8 cellular contexts compared by ENCODE assay signal in genomic region chr4:82905205-82905604, GRCh38. TPM values are rescaled to one million over a fixed set of nuclear protein-coding genes. Genes with fewer than 3 reads are reported as not detected.
DNase-seq lines count a peak whose midpoint lies in the region; ATAC-seq and TF ChIP-seq lines count a peak whose summit lies in the region.

No MANE protein-coding gene starts in this region.

- 81 to 89% methylated on average over 2 of the region's 2 CpGs for WGBS in GM23248 (ENCODE audit: low coverage in 1 of 2, low lambda C conversion rate in 2 of 2, missing lambda C conversion rate in 2 of 2), 2 experiments

- no peak for TF ChIP-seq CTCF in Loucy (conservative IDR thresholded peaks at IDR 0.05; ENCODE audit: low read length)
- TF ChIP-seq CTCF in brain microvascular endothelial cell (IDR thresholded peaks at IDR 0.05; ENCODE audit: low read depth, low read length, missing control alignments): no peak
- TF ChIP-seq CTCF in left ventricle myocardium inferior (IDR thresholded peaks at IDR 0.05; ENCODE audit: borderline replicate concordance): no peak

- DNase-seq in GM23248: peak; percentile 68
- DNase-seq in brain microvascular endothelial cell: peak; percentile 65
- no peak for DNase-seq in left ventricle myocardium inferior
- no peak for DNase-seq in T1000 (lab: John Stamatoyannopoulos, UW)
- DNase-seq in head of caudate nucleus: no peak
- no peak for DNase-seq in sciatic nerve (ENCODE audit: low spot score)

- H4K20me1 ChIP-seq in GM23248 (ENCODE audit: insufficient read depth): no peaks in the 10 kb centered on the region
- H4K20me1 ChIP-seq in Loucy (ENCODE audit: insufficient read depth, low read length, poor library complexity, severe bottlenecking): peaks cover under 1% of the 10 kb centered on the region

- peaks cover 13% of the 10 kb centered on the region for H3K4me1 ChIP-seq in GM23248 (ENCODE audit: insufficient read depth)
- peaks cover 38% of the 10 kb centered on the region for H3K4me1 ChIP-seq in Loucy (ENCODE audit: insufficient read depth, low read length, poor library complexity, severe bottlenecking)
- H3K4me1 ChIP-seq in left ventricle myocardium inferior: peaks cover 15% of the 10 kb centered on the region

- H2AFZ ChIP-seq in GM23248 (no peak overlapping the region), Loucy (ENCODE audit: low read length) (no peak overlapping the region)

- H3K9me2 ChIP-seq in GM23248 (ENCODE audit: insufficient read depth): no peaks in the 10 kb centered on the region
- no peaks in the 10 kb centered on the region for H3K9me2 ChIP-seq in Loucy (replicated peaks; ENCODE audit: low read depth, low read length)

- H3K4me2 ChIP-seq in GM23248 (ENCODE audit: unreplicated experiment) (peak overlapping the region; percentile 15), Loucy (ENCODE audit: low read depth, low read length, poor library complexity, severe bottlenecking) (peak overlapping the region; percentile 84)

- ATAC-seq in GM18508 (IDR thresholded peaks at IDR 0.05; ENCODE audit: insufficient read depth, unreplicated experiment) (peak; percentile 61), sciatic nerve (no peak)

- H3K27ac ChIP-seq in GM23248: no peak overlapping the region; the same call in 1 of the 2 replicates
- H3K27ac ChIP-seq in brain microvascular endothelial cell: peak overlapping the region; percentile 59
- H3K27ac ChIP-seq in left ventricle myocardium inferior (replicated peaks): no peak overlapping the region

- H3K9ac ChIP-seq in GM23248: no peak overlapping the region
- peak overlapping the region; percentile 49 for H3K9ac ChIP-seq in Loucy (ENCODE audit: low read depth, low read length, poor library complexity, severe bottlenecking)

- H3K27me3 ChIP-seq in GM23248 (replicated peaks; ENCODE audit: insufficient read depth): no peaks in the 10 kb centered on the region
- H3K27me3 ChIP-seq in Loucy (ENCODE audit: insufficient read depth, low read length, poor library complexity, severe bottlenecking): peaks cover 2% of the 10 kb centered on the region
- no peaks in the 10 kb centered on the region for H3K27me3 ChIP-seq in brain microvascular endothelial cell (replicated peaks)
- no peaks in the 10 kb centered on the region for H3K27me3 ChIP-seq in left ventricle myocardium inferior (ENCODE audit: low read depth)

- intact Hi-C loops in left ventricle myocardium inferior (cut with micrococcal nuclease): no loop called here
- intact Hi-C loops in head of caudate nucleus (cut with DNase I): loop anchor here (10.0 kb wide), 1 partner anchor 440 kb away; no protein-coding TSS in a partner anchor
- intact Hi-C loops in sciatic nerve (cut with DNase I): no loop called here

- no peak overlapping the region for H3K4me3 ChIP-seq in GM23248
- H3K4me3 ChIP-seq in Loucy (ENCODE audit: low read length, poor library complexity, severe bottlenecking): peak overlapping the region; percentile 61
- no peak overlapping the region for H3K4me3 ChIP-seq in brain microvascular endothelial cell (ENCODE audit: low read depth, low read length)
- H3K4me3 ChIP-seq in left ventricle myocardium inferior: no peak overlapping the region

- in situ Hi-C loops in GM23248 (cut with MboI): no loop called here
- in situ Hi-C loops in brain microvascular endothelial cell (cut with HindIII; ENCODE audit: low pct_ligation_motif_present, low sequenced_read_pairs): no loop called here

- H3F3A ChIP-seq in GM23248 (ENCODE audit: insufficient read depth) (peaks cover 19% of the 10 kb centered on the region), Loucy (ENCODE audit: low read depth) (peaks cover under 1% of the 10 kb centered on the region; the same call in 1 of the 2 replicates)

- H3K9me3 ChIP-seq in GM23248 (ENCODE audit: low read depth): no peaks in the 10 kb centered on the region
- H3K9me3 ChIP-seq in Loucy (ENCODE audit: insufficient read depth, low read depth, low read length): no peaks in the 10 kb centered on the region
- no peaks in the 10 kb centered on the region for H3K9me3 ChIP-seq in left ventricle myocardium inferior (replicated peaks)

- H3K79me2 ChIP-seq in GM23248 (ENCODE audit: insufficient read depth) (peaks cover 17% of the 10 kb centered on the region), Loucy (ENCODE audit: insufficient read depth, low read length) (peaks cover 24% of the 10 kb centered on the region)

- no peaks in the 10 kb centered on the region for H3K36me3 ChIP-seq in GM23248 (ENCODE audit: low read depth)
- H3K36me3 ChIP-seq in Loucy (ENCODE audit: insufficient read depth, low read length): no peaks in the 10 kb centered on the region
- H3K36me3 ChIP-seq in brain microvascular endothelial cell (replicated peaks): no peaks in the 10 kb centered on the region
- H3K36me3 ChIP-seq in left ventricle myocardium inferior: peaks cover 43% of the 10 kb centered on the region

RNA-seq across cellular contexts. Expression of gene THAP9, which starts 4.7 kb away (rescaled TPM):
- total RNA-seq in GM23248 (2014; rRNA removed; shearing (Covaris generic)): 1.6 and 3.9 TPM in 2 replicates
- 1.3 and 2.0 TPM in 2 replicates for polyA plus RNA-seq in GM23248 (2016; fragmentation: Nextera tagmentation; extraction: Ambion mirVana)
- total RNA-seq in left ventricle myocardium inferior (5.6 TPM), sciatic nerve (5.5 TPM)

RNA-seq across cellular contexts. Expression of gene SEC31A, which starts 14.3 kb away (rescaled TPM):
- 308 and 357 TPM in 2 replicates for total RNA-seq in GM23248 (2014; rRNA removed; shearing (Covaris generic))
- 314 and 315 TPM in 2 replicates for polyA plus RNA-seq in GM23248 (2016; fragmentation: Nextera tagmentation; extraction: Ambion mirVana)
- total RNA-seq in left ventricle myocardium inferior (115 TPM), sciatic nerve (286 TPM)

Comparison
In these comparisons a context has a peak if more than half of its experiments do, and no peak if none do; other contexts are left out.
1. DNase-seq: peak in GM23248 (single experiment) and brain microvascular endothelial cell (single experiment); none in left ventricle myocardium inferior (single experiment), T1000 (single experiment), head of caudate nucleus (0 of 42) and sciatic nerve (single experiment).